ENCODE assay signal across 8 cellular contexts in the genomic region with DNA sequence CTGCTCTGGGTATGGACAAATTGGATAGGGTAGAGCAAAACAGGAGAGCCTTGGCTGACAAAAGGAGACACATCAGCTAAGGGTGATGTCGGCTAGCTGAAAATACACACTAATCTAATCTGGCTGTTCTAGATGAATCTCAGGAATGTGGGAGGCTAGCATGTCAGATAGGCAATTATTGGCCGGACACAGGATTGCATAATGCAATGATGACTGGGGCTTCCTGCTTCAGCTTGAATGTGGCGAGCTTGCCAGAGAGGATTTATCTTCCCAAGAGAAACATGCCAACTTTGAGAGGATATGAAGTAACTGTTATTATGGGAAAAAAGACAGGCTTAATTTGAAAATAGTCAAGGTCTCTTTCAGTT.
A peak's percentile ranks its signal among the peaks of the same experiment; 100 is the strongest.
DNase-seq lines count a peak whose midpoint lies in the region; ATAC-seq and TF ChIP-seq lines count a peak whose summit lies in the region.
"Had no signal": no experiment of that assay in that cellular context is flagged by ENCODE, and none has a peak within 500 bp of the region (broad histone marks: within the 10 kb centered on the region; RNA-seq: fewer than 3 reads in every experiment).

No MANE protein-coding gene starts in this region.

- no peaks in the 10 kb centered on the region for H3K9me3 Mint-ChIP-seq in endothelial cell (ENCODE audit: unreplicated experiment)
- H3K9me3 Mint-ChIP-seq: naive B cell had no signal

- intact Hi-C loops in lower lobe of right lung (cut with DNase I): no loop called here
- intact Hi-C loops in aorta (cut with DNase I): loop anchor here (5.0 to 10.0 kb wide), 3 partner anchors 94 to 102 kb away; a partner anchor contains a TSS

- peak; percentile 78 for DNase-seq in MV-4-11 (lab: John Stamatoyannopoulos, UW)
- peak; percentile 99 for DNase-seq in choroid plexus epithelial cell (ENCODE audit: low read depth)
- DNase-seq in lower lobe of right lung: no peak
- DNase-seq in aorta: peak in 1 of 2 donors; percentile 83
- no peak for DNase-seq in endothelial cell (ENCODE audit: low spot score)
- DNase-seq: naive B cell had no signal

- H3K27ac ChIP-seq in lower lobe of right lung (peak overlapping the region; percentile 82), aorta (ENCODE audit: low read depth in 1 of 2, low read length in 2 of 2) (peak overlapping the region in 1 of 2 donors; percentile 33)

- no peak for TF ChIP-seq CTCF in choroid plexus epithelial cell (conservative IDR thresholded peaks at IDR 0.05; ENCODE audit: low read depth, low read length)
- TF ChIP-seq CTCF in lower lobe of right lung (IDR thresholded peaks at IDR 0.05): no peak
- TF ChIP-seq CTCF in endothelial cell (IDR thresholded peaks at IDR 0.05; ENCODE audit: unreplicated experiment): no peak

- no peaks in the 10 kb centered on the region for H3K36me3 ChIP-seq in lower lobe of right lung
- H3K36me3 ChIP-seq in aorta (ENCODE audit: control insufficient read depth in 1 of 2, insufficient read depth in 2 of 2, low read length in 1 of 2): no peaks in the 10 kb centered on the region

- peaks cover 5% of the 10 kb centered on the region for H3K4me1 Mint-ChIP-seq in endothelial cell (ENCODE audit: unreplicated experiment)

- WGBS in aorta, 2 donors: 4 to 5% methylated on average over 3 of the region's 3 CpGs

- peaks cover 30% of the 10 kb centered on the region for H3K4me1 ChIP-seq in lower lobe of right lung
- peaks cover 0 to 2% of the 10 kb centered on the region in 2 donors for H3K4me1 ChIP-seq in aorta (ENCODE audit: control insufficient read depth in 1 of 2, insufficient read depth in 2 of 2, low read length in 2 of 2)

- H3K4me3 Mint-ChIP-seq in endothelial cell (ENCODE audit: unreplicated experiment): no peak overlapping the region

- H3K9me3 ChIP-seq in lower lobe of right lung: no peaks in the 10 kb centered on the region
- no peaks in the 10 kb centered on the region for H3K9me3 ChIP-seq in aorta (ENCODE audit: control insufficient read depth, low read length)

- ATAC-seq in lower lobe of right lung (peak; percentile 84 to 86), aorta (ENCODE audit: low FRiP score) (peak; percentile 93), GM18870 (IDR thresholded peaks at IDR 0.05; ENCODE audit: unreplicated experiment) (no peak), GM18907 (IDR thresholded peaks at IDR 0.05; ENCODE audit: unreplicated experiment) (no peak)

- no peaks in the 10 kb centered on the region for H3K27me3 ChIP-seq in lower lobe of right lung (ENCODE audit: low read depth)
- no peaks in the 10 kb centered on the region for H3K27me3 ChIP-seq in aorta (ENCODE audit: control insufficient read depth in 1 of 2, insufficient read depth in 2 of 2, low read length in 1 of 2)

- H3K4me3 ChIP-seq in choroid plexus epithelial cell (ENCODE audit: low read depth, low read length): no peak overlapping the region
- no peak overlapping the region for H3K4me3 ChIP-seq in lower lobe of right lung
- no peak overlapping the region for H3K4me3 ChIP-seq in aorta (ENCODE audit: low read length in 2 of 2)

- no peaks in the 10 kb centered on the region for H3K27me3 Mint-ChIP-seq in endothelial cell (ENCODE audit: unreplicated experiment)

- no peaks in the 10 kb centered on the region for H3K36me3 Mint-ChIP-seq in endothelial cell (ENCODE audit: low read depth, unreplicated experiment)
- H3K36me3 Mint-ChIP-seq: naive B cell had no signal

- H3K27ac Mint-ChIP-seq in endothelial cell (ENCODE audit: unreplicated experiment): no peak overlapping the region

Comparison
In these comparisons a context has a peak if more than half of its experiments do, and no peak if none do; other contexts are left out.
1. DNase-seq: peak in MV-4-11 (single experiment) and choroid plexus epithelial cell (single experiment); none in lower lobe of right lung (single experiment) and endothelial cell (single experiment).
2. ATAC-seq: peak in lower lobe of right lung (2 of 2) and aorta (single experiment); none in GM18870 (single experiment) and GM18907 (single experiment).